Comparison of ENCODE assay signal across 21 cellular contexts in genomic region chr15:35465763-35466162, GRCh38.
"Had no signal": no experiment of that assay in that cellular context is flagged by ENCODE, and none has a peak within 500 bp of the region (broad histone marks: within the 10 kb centered on the region; RNA-seq: fewer than 3 reads in every experiment).

No MANE protein-coding gene starts in this region.

- DNase-seq: colonic mucosa; cortex of kidney; effector CD8-positive, alpha-beta T cell; effector memory CD8-positive, alpha-beta T cell; endodermal cell; esophagus squamous epithelium; foreskin fibroblast; foreskin melanocyte; gastrocnemius medialis; heart left ventricle; hypothalamus; immature natural killer cell; left cardiac atrium; left lung; left ventricle myocardium superior; lower lobe of right lung; mesenchymal stem cell; midbrain; naive thymus-derived CD4-positive, alpha-beta T cell had no signal

- H3K27ac Mint-ChIP-seq: dendritic cell treated with granulocyte-macrophage colony-stimulating factor and Interleukin-4, amounts not matched to agents 40 ng/mL and 50 ng/mL, for 4 days; effector memory CD8-positive, alpha-beta T cell; endodermal cell; immature natural killer cell; naive thymus-derived CD4-positive, alpha-beta T cell had no signal

- H3K4me3 ChIP-seq: colonic mucosa, esophagus squamous epithelium, gastrocnemius medialis, heart left ventricle, hepatocyte, left lung, lower lobe of right lung had no signal

- H3K27me3 Mint-ChIP-seq: dendritic cell treated with granulocyte-macrophage colony-stimulating factor and Interleukin-4, amounts not matched to agents 40 ng/mL and 50 ng/mL, for 4 days; effector memory CD8-positive, alpha-beta T cell; naive thymus-derived CD4-positive, alpha-beta T cell had no signal

- ATAC-seq: effector memory CD8-positive, alpha-beta T cell; gastrocnemius medialis; heart left ventricle; left cardiac atrium; left lung; left ventricle myocardium superior; lower lobe of right lung; naive thymus-derived CD4-positive, alpha-beta T cell had no signal

- H3K4me1 Mint-ChIP-seq: endodermal cell, immature natural killer cell had no signal

- H3K36me3 ChIP-seq: colonic mucosa, esophagus squamous epithelium, gastrocnemius medialis, heart left ventricle, left lung, lower lobe of right lung had no signal

- H3K27ac ChIP-seq: colonic mucosa, esophagus squamous epithelium, gastrocnemius medialis, heart left ventricle, hepatocyte, left lung, lower lobe of right lung had no signal

- H3K9me3 ChIP-seq: colonic mucosa, esophagus squamous epithelium, gastrocnemius medialis, heart left ventricle, left lung, lower lobe of right lung had no signal

- H3K27me3 ChIP-seq: colonic mucosa, esophagus squamous epithelium, gastrocnemius medialis, heart left ventricle, hepatocyte, left lung had no signal

- H3K4me3 Mint-ChIP-seq: dendritic cell treated with granulocyte-macrophage colony-stimulating factor and Interleukin-4, amounts not matched to agents 40 ng/mL and 50 ng/mL, for 4 days; effector memory CD8-positive, alpha-beta T cell; endodermal cell; immature natural killer cell; naive thymus-derived CD4-positive, alpha-beta T cell had no signal

- H3K4me1 ChIP-seq: colonic mucosa, esophagus squamous epithelium, heart left ventricle, left lung, lower lobe of right lung had no signal

- H3K9me3 Mint-ChIP-seq: dendritic cell treated with granulocyte-macrophage colony-stimulating factor and Interleukin-4, amounts not matched to agents 40 ng/mL and 50 ng/mL, for 4 days; endodermal cell; immature natural killer cell had no signal
